ENCODE assay signal across 8 cellular contexts in the genomic region with DNA sequence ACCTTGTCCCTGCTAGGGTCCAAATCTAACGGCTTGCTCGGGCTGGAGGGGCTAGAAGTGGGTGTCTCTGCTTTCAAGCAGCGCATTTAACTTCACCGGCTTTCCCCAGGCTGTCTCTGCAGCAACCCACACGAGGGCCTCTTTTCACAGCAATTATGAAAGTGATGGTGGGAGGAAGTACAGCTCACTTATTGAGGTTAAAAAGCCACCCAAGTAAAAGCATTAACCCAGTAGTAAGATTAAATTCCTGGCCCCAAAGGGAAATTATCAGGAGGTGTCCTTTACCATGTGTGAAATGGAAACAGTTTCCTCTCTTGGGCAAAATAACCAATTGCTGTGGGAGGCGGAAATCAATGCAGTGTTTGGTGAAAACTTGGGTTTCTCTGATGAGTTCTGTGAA. TPM values are rescaled to one million over a fixed set of nuclear protein-coding genes. Genes with fewer than 3 reads are reported as not detected.
DNase-seq lines count a peak whose midpoint lies in the region; ATAC-seq and TF ChIP-seq lines count a peak whose summit lies in the region.

No MANE protein-coding gene starts in this region.

- H3K4me1 Mint-ChIP-seq in T-helper 2 cell treated with Interferon-gamma antibody and Interleukin-4, amounts not matched to agents 5 μg/mL and 100 μg/mL, for 36 hours (ENCODE audit: low read depth): peaks cover 38% of the 10 kb centered on the region

- no peak overlapping the region for H3K4me3 ChIP-seq in lower lobe of right lung

- H3K36me3 ChIP-seq in lower lobe of right lung: no peaks in the 10 kb centered on the region

- intact Hi-C loops in lower lobe of right lung (cut with DNase I): no loop called here

- no peaks in the 10 kb centered on the region for H3K27me3 ChIP-seq in lower lobe of right lung (ENCODE audit: low read depth)

- peak overlapping the region; percentile 90 for H3K27ac Mint-ChIP-seq in T-helper 2 cell treated with Interferon-gamma antibody and Interleukin-4, amounts not matched to agents 5 μg/mL and 100 μg/mL, for 36 hours

- peaks cover 3% of the 10 kb centered on the region for H3K27me3 Mint-ChIP-seq in T-helper 2 cell treated with Interferon-gamma antibody and Interleukin-4, amounts not matched to agents 5 μg/mL and 100 μg/mL, for 36 hours (ENCODE audit: low read depth)

- H3K4me1 ChIP-seq in lower lobe of right lung: peaks cover 10% of the 10 kb centered on the region

- no peaks in the 10 kb centered on the region for H3K9me3 ChIP-seq in lower lobe of right lung

- POLR2A ChIA-PET in GM10248 (lab: Yijun Ruan, JAX): no interaction called here

- peak; percentile 19 for TF ChIP-seq CTCF in GM10248 (IDR thresholded peaks at IDR 0.05; ENCODE audit: control extremely low read depth, extremely low read depth, low read depth, missing control alignments)
- TF ChIP-seq CTCF in lower lobe of right lung (IDR thresholded peaks at IDR 0.05): no peak

- H3K9me3 Mint-ChIP-seq in T-helper 2 cell treated with Interferon-gamma antibody and Interleukin-4, amounts not matched to agents 5 μg/mL and 100 μg/mL, for 36 hours: no peaks in the 10 kb centered on the region

- peak overlapping the region; percentile 0 for H3K27ac ChIP-seq in lower lobe of right lung

- CTCF ChIA-PET in GM10248 (lab: Yijun Ruan, JAX): interaction anchor here (0.6 to 9.4 kb wide), 7 partner anchors 13 to 626 kb away, joined by 3 to 96 read pairs (median 5); a partner anchor contains a TSS

- DNase-seq in GM10248 (ENCODE audit: extremely low spot score) (peak; percentile 63), lower lobe of right lung (no peak), NCI-H2196 treated with DMSO at 0.1 percent for 48 hours (lab: John Stamatoyannopoulos, UW; ENCODE audit: unreplicated experiment) (no peak), NCI-H524 treated with DMSO at 0.1 percent for 48 hours (lab: John Stamatoyannopoulos, UW) (no peak)
- DNase-seq in T-helper 2 cell treated with Interferon-gamma antibody and Interleukin-4, amounts not matched to agents 5 μg/mL and 100 μg/mL, for 36 hours (ENCODE audit: low spot score): peak; percentile 60
- no peak for DNase-seq in central memory CD4-positive, alpha-beta T cell

- ATAC-seq in GM21619 (IDR thresholded peaks at IDR 0.05; ENCODE audit: unreplicated experiment) (peak; percentile 70), lower lobe of right lung (peak; percentile 31 to 62), HG03378 (IDR thresholded peaks at IDR 0.05; ENCODE audit: unreplicated experiment) (no peak)

- no peaks in the 10 kb centered on the region for H3K36me3 Mint-ChIP-seq in T-helper 2 cell treated with Interferon-gamma antibody and Interleukin-4, amounts not matched to agents 5 μg/mL and 100 μg/mL, for 36 hours (ENCODE audit: low read depth)

- peak overlapping the region; percentile 74 for H3K4me3 Mint-ChIP-seq in T-helper 2 cell treated with Interferon-gamma antibody and Interleukin-4, amounts not matched to agents 5 μg/mL and 100 μg/mL, for 36 hours

RNA-seq across cellular contexts. Expression of a gene that starts 41.1 kb away (rescaled TPM):
- 73.4 TPM for total RNA-seq in lower lobe of right lung

RNA-seq across cellular contexts. Expression of a gene that starts 45.5 kb away (rescaled TPM):
- total RNA-seq in lower lobe of right lung: 5.5 TPM

RNA-seq across cellular contexts. Expression of a gene that starts 57.2 kb away (rescaled TPM):
- total RNA-seq in lower lobe of right lung: not detected

Comparison
In these comparisons a context has a peak if more than half of its experiments do, and no peak if none do; other contexts are left out.
1. DNase-seq: peak in GM10248 (single experiment) and T-helper 2 cell treated with Interferon-gamma antibody and Interleukin-4, amounts not matched to agents 5 μg/mL and 100 μg/mL, for 36 hours (single experiment); none in lower lobe of right lung (single experiment), NCI-H2196 treated with DMSO at 0.1 percent for 48 hours (single experiment), NCI-H524 treated with DMSO at 0.1 percent for 48 hours (single experiment) and central memory CD4-positive, alpha-beta T cell (single experiment).